ENCODE assay signal across 2 cellular contexts in the genomic region with DNA sequence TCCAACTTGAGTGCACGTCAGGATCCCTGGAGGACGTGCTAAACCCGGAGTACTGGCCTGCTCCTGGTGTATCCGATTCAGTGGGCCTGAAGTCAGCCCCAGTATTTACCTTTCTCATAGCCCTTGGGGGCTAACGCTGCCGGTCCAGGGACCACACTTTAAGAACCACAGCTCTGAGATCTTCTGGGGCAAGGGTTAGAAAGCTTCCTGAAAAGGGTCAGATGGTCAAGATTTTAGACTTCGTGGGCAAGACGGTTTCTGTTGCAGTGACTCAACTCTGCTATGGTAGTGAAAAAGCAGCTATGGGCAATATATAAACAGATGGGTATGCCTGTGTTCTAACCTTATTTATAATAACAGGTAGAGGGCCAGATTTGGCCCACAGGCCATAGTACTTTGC.
TF ChIP-seq lines count a peak whose summit lies in the region.

No MANE protein-coding gene starts in this region.

TF ChIP-seq in IMR-90, 13 proteins besides CTCF, POLR2A, EP300 and RAD21:
- no peak for TF ChIP-seq RFX5 (IDR thresholded peaks at IDR 0.05; ENCODE audit: low read depth, low read length)
- no peak for TF ChIP-seq CEBPB (IDR thresholded peaks at IDR 0.05; ENCODE audit: low read depth, low read length)
- TF ChIP-seq, protein P1, sequence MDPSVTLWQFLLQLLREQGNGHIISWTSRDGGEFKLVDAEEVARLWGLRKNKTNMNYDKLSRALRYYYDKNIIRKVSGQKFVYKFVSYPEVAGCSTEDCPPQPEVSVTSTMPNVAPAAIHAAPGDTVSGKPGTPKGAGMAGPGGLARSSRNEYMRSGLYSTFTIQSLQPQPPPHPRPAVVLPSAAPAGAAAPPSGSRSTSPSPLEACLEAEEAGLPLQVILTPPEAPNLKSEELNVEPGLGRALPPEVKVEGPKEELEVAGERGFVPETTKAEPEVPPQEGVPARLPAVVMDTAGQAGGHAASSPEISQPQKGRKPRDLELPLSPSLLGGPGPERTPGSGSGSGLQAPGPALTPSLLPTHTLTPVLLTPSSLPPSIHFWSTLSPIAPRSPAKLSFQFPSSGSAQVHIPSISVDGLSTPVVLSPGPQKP (IDR thresholded peaks at IDR 0.05; ENCODE audit: borderline replicate concordance, low read depth, low read length) = no peak
- TF ChIP-seq MXI1 (IDR thresholded peaks at IDR 0.05; ENCODE audit: borderline replicate concordance, low read depth, low read length) = no peak
- TF ChIP-seq MAFK (IDR thresholded peaks at IDR 0.05; ENCODE audit: low read depth, low read length) = no peak
- TF ChIP-seq, protein P2, sequence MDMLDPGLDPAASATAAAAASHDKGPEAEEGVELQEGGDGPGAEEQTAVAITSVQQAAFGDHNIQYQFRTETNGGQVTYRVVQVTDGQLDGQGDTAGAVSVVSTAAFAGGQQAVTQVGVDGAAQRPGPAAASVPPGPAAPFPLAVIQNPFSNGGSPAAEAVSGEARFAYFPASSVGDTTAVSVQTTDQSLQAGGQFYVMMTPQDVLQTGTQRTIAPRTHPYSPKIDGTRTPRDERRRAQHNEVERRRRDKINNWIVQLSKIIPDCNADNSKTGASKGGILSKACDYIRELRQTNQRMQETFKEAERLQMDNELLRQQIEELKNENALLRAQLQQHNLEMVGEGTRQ (IDR thresholded peaks at IDR 0.05; ENCODE audit: low read depth, low read length) = no peak
- no peak for TF ChIP-seq NFE2L2 (IDR thresholded peaks at IDR 0.05; ENCODE audit: low read depth, low read length)
- no peak for TF ChIP-seq CHD1 (IDR thresholded peaks at IDR 0.05; ENCODE audit: low read depth, low read length)
- no peak for TF ChIP-seq FOS (IDR thresholded peaks at IDR 0.05; ENCODE audit: low read depth, low read length)
- TF ChIP-seq MAZ (IDR thresholded peaks at IDR 0.05; ENCODE audit: borderline replicate concordance, low read depth, low read length) = no peak
- no peak for TF ChIP-seq BHLHE40 (IDR thresholded peaks at IDR 0.05; ENCODE audit: low read depth, low read length)
- no peak for TF ChIP-seq RCOR1 (IDR thresholded peaks at IDR 0.05; ENCODE audit: insufficient replicate concordance, low read length)
- TF ChIP-seq SMC3 (IDR thresholded peaks at IDR 0.05; ENCODE audit: low read depth, low read length) = no peak

TF ChIP-seq in H1, 55 proteins besides CTCF, POLR2A, EP300 and RAD21:
- TF ChIP-seq JUN (IDR thresholded peaks at IDR 0.05; ENCODE audit: low read depth, low read length) (no peak), CBX5 (IDR thresholded peaks at IDR 0.05; ENCODE audit: low read depth, low read length) (no peak), KDM5A (IDR thresholded peaks at IDR 0.05; ENCODE audit: low read length) (no peak), RNF2 (IDR thresholded peaks at IDR 0.05; ENCODE audit: borderline replicate concordance, low read depth, low read length, missing control alignments, poor library complexity, severe bottlenecking) (no peak)
